In genomic region chr12:5227722-5228274, GRCh38 we compare ENCODE assay signal across 22 cellular contexts.
DNase-seq lines count a peak whose midpoint lies in the region; ATAC-seq and TF ChIP-seq lines count a peak whose summit lies in the region.
"Had no signal": no experiment of that assay in that cellular context is flagged by ENCODE, and none has a peak within 500 bp of the region (broad histone marks: within the 10 kb centered on the region; RNA-seq: fewer than 3 reads in every experiment).

No MANE protein-coding gene starts in this region.

- no peaks in the 10 kb centered on the region for H3K36me3 Mint-ChIP-seq in activated naive CD4-positive, alpha-beta T cell treated with anti-CD3 and anti-CD28 coated beads, Interleukin-2, amount 50 U/mL, for 72 hours

- no peaks in the 10 kb centered on the region for H3K9me3 ChIP-seq in heart left ventricle
- H3K9me3 ChIP-seq in body of pancreas: no peaks in the 10 kb centered on the region
- H3K9me3 ChIP-seq in right cardiac atrium (ENCODE audit: control insufficient read depth, low read length): no peaks in the 10 kb centered on the region
- no peaks in the 10 kb centered on the region for H3K9me3 ChIP-seq in transverse colon
- H3K9me3 ChIP-seq: HAP-1, MG63 had no signal

- ATAC-seq in heart left ventricle (peak; percentile 32 to 74 (median 64)), body of pancreas (peak; percentile 40), right cardiac atrium (peak; percentile 22 to 67), GM19397 (IDR thresholded peaks at IDR 0.05; ENCODE audit: unreplicated experiment) (no peak)
- ATAC-seq in activated naive CD4-positive, alpha-beta T cell treated with anti-CD3 and anti-CD28 coated beads, Interleukin-2, amount 50 U/mL, for 72 hours: no peak
- ATAC-seq: GM23338, Panc1 had no signal

- no peak overlapping the region for H3K4me3 ChIP-seq in heart left ventricle
- H3K4me3 ChIP-seq in body of pancreas: no peak overlapping the region
- H3K4me3 ChIP-seq in right cardiac atrium (ENCODE audit: low read length): no peak overlapping the region
- no peak overlapping the region for H3K4me3 ChIP-seq in transverse colon
- H3K4me3 ChIP-seq: GM23338, HAP-1, MG63, SK-N-MC had no signal

- H3K27me3 ChIP-seq in heart left ventricle (peaks cover 0 to 3% (median 0%) of the 10 kb centered on the region in 9 donors), body of pancreas (no peaks in the 10 kb centered on the region), right cardiac atrium (ENCODE audit: control insufficient read depth, insufficient read depth) (no peaks in the 10 kb centered on the region), transverse colon (no peaks in the 10 kb centered on the region)
- H3K27me3 ChIP-seq: MG63 had no signal

- TF ChIP-seq CTCF in heart left ventricle (IDR thresholded peaks at IDR 0.05) (no peak), body of pancreas (IDR thresholded peaks at IDR 0.05) (no peak), transverse colon (IDR thresholded peaks at IDR 0.05) (no peak)

- H3K36me3 ChIP-seq in heart left ventricle: no peaks in the 10 kb centered on the region
- no peaks in the 10 kb centered on the region for H3K36me3 ChIP-seq in body of pancreas (replicated peaks in 1 of 2; ENCODE audit: insufficient read depth in 1 of 2, low read depth in 2 of 2)
- H3K36me3 ChIP-seq in transverse colon: no peaks in the 10 kb centered on the region
- H3K36me3 ChIP-seq: HAP-1, MG63 had no signal

- peak; percentile 18 to 63 (median 33) for DNase-seq in heart left ventricle
- DNase-seq in cardiac septum (ENCODE audit: low spot score): no peak
- no peak for DNase-seq in body of pancreas
- peak; percentile 23 to 48 (median 46) for DNase-seq in right cardiac atrium
- DNase-seq in transverse colon: peak; percentile 9
- no peak for DNase-seq in caudate nucleus (lab: John Stamatoyannopoulos, UW)
- no peak for DNase-seq in activated naive CD4-positive, alpha-beta T cell treated with anti-CD3 and anti-CD28 coated beads, Interleukin-2, amount 50 U/mL, for 72 hours (ENCODE audit: low spot score in 2 of 2)
- DNase-seq: 8988T, HFFc6, IMR-90, KG1, MG63, NCI-H1105 treated with DMSO at 0.1 percent for 48 hours, NCI-H2029, NCI-H524 treated with DMSO at 0.1 percent for 48 hours, SIG-M5 had no signal

- WGBS in heart left ventricle, 4 donors: 44 to 65% (median 56%) methylated on average over 5 to 6 of the region's 6 CpGs
- 52 to 67% methylated on average over 6 of the region's 6 CpGs for WGBS in body of pancreas, 2 donors
- WGBS in right cardiac atrium: 51% methylated on average over 6 of the region's 6 CpGs
- WGBS in transverse colon (ENCODE audit: low coverage in 1 of 2), 2 donors: 50 to 67% methylated on average over 1 to 6 of the region's 6 CpGs

- intact Hi-C loops in heart left ventricle (cut with DNase I) (no loop called here), cardiac septum (cut with DNase I) (no loop called here), body of pancreas (cut with DNase I) (no loop called here), right cardiac atrium (cut with DNase I) (no loop called here), transverse colon (cut with DNase I; ENCODE audit: low total_unique reads) (no loop called here)

- in situ Hi-C loops in transverse colon (cut with MboI; ENCODE audit: low pct_ligation_motif_present in 1 of 4, low pct_unique_long_range_greater_than_20kb in 1 of 4, low sequenced_read_pairs in 3 of 4): no loop called here

- no peak for TF ChIP-seq EP300 in transverse colon (IDR thresholded peaks at IDR 0.05; ENCODE audit: low read depth)

- no peak overlapping the region for H3K27ac Mint-ChIP-seq in activated naive CD4-positive, alpha-beta T cell treated with anti-CD3 and anti-CD28 coated beads, Interleukin-2, amount 50 U/mL, for 72 hours
- H3K27ac Mint-ChIP-seq: GM23338, HFFc6 had no signal

- no peak overlapping the region for H3K27ac ChIP-seq in heart left ventricle
- H3K27ac ChIP-seq in body of pancreas: no peak overlapping the region
- H3K27ac ChIP-seq in right cardiac atrium (ENCODE audit: low read length): no peak overlapping the region
- no peak overlapping the region for H3K27ac ChIP-seq in transverse colon
- no peak overlapping the region for H3K27ac ChIP-seq in caudate nucleus (ENCODE audit: low read depth, low read length)
- H3K27ac ChIP-seq: RWPE1, SK-N-MC had no signal

- no peak for TF ChIP-seq POLR2A in heart left ventricle (IDR thresholded peaks at IDR 0.05)
- no peak for TF ChIP-seq POLR2A in body of pancreas (IDR thresholded peaks at IDR 0.05)
- TF ChIP-seq POLR2A in transverse colon (IDR thresholded peaks at IDR 0.05): no peak

- H3K4me1 ChIP-seq in heart left ventricle: peaks cover 0 to 9% (median 0%) of the 10 kb centered on the region in 12 donors
- H3K4me1 ChIP-seq in body of pancreas: no peaks in the 10 kb centered on the region
- H3K4me1 ChIP-seq in right cardiac atrium (ENCODE audit: control insufficient read depth, insufficient read depth, low read length): no peaks in the 10 kb centered on the region
- no peaks in the 10 kb centered on the region for H3K4me1 ChIP-seq in transverse colon
- H3K4me1 ChIP-seq: HAP-1 had no signal

- H3K9me3 Mint-ChIP-seq in activated naive CD4-positive, alpha-beta T cell treated with anti-CD3 and anti-CD28 coated beads, Interleukin-2, amount 50 U/mL, for 72 hours: peaks cover 7 to 8% of the 10 kb centered on the region in 2 donors
- H3K9me3 Mint-ChIP-seq: HFFc6 had no signal

Comparison
In these comparisons a context has a peak if more than half of its experiments do, and no peak if none do; other contexts are left out.
1. DNase-seq: peak in heart left ventricle (5 of 5), right cardiac atrium (3 of 3) and transverse colon (single experiment); none in cardiac septum (single experiment), body of pancreas (0 of 4), caudate nucleus (0 of 61) and activated naive CD4-positive, alpha-beta T cell treated with anti-CD3 and anti-CD28 coated beads, Interleukin-2, amount 50 U/mL, for 72 hours (0 of 2).
2. ATAC-seq: peak in heart left ventricle (4 of 4), body of pancreas (single experiment) and right cardiac atrium (2 of 2); none in GM19397 (single experiment) and activated naive CD4-positive, alpha-beta T cell treated with anti-CD3 and anti-CD28 coated beads, Interleukin-2, amount 50 U/mL, for 72 hours (0 of 2).